Comparison of ENCODE assay signal across 28 cellular contexts in the genomic region with DNA sequence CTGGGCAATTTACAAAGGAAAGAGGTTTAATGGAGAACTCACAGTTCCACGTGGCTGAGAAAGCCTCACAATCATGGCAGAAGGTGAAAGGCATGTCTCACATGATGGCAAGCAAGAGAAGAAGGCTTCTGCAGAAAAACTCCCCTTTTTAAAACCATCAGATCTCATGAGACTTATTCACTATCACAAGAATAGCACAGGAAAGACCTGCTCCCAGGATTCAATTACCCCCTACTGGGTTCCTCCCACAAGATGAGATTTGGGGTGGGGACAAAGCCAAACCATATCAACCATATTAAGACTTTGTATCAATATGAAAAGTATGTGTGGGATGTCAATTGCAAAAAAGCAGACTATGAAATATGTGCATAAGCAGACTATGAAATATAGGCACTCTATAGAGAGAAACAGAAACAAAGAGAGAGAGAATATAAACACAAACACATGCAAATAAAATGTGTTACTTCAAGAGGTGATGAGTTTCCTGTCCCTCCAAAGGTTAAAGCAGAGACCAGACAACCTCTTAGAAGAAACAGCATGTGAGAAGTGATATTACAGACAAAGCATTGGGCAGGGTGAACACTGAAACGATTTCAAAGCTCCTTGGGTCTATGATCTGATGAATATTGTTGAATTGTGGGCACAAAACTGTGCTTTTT.
DNase-seq lines count a peak whose midpoint lies in the region; ATAC-seq, FAIRE-seq and TF ChIP-seq lines count a peak whose summit lies in the region.
"Had no signal": no experiment of that assay in that cellular context is flagged by ENCODE, and none has a peak within 500 bp of the region (broad histone marks: within the 10 kb centered on the region; RNA-seq: fewer than 3 reads in every experiment).

No MANE protein-coding gene starts in this region.

- intact Hi-C loops in ovary (cut with DNase I): no loop called here

- no peaks in the 10 kb centered on the region for H3F3A ChIP-seq in MM.1S (ENCODE audit: insufficient read depth, low read length)

- H3K9me3 ChIP-seq in astrocyte (ENCODE audit: insufficient read depth, low read depth, low read length) (no peaks in the 10 kb centered on the region), mesenchymal stem cell (ENCODE audit: control insufficient read depth, low read length) (no peaks in the 10 kb centered on the region), MM.1S (replicated peaks; ENCODE audit: insufficient read depth, low read length) (no peaks in the 10 kb centered on the region), ovary (no peaks in the 10 kb centered on the region)
- H3K9me3 ChIP-seq: ascending aorta, esophagus squamous epithelium, gastrocnemius medialis, prostate gland, right lobe of liver, spleen, thoracic aorta had no signal

- H3K79me2 ChIP-seq in astrocyte (ENCODE audit: insufficient read depth, low read length) (no peaks in the 10 kb centered on the region), MM.1S (ENCODE audit: low read length) (no peaks in the 10 kb centered on the region)

- H3K4me3 ChIP-seq in astrocyte (ENCODE audit: insufficient read depth, low read depth, low read length): no peak overlapping the region
- no peak overlapping the region for H3K4me3 ChIP-seq in mesenchymal stem cell (ENCODE audit: insufficient read depth in 1 of 2, low read depth in 1 of 2, low read length in 2 of 2)
- H3K4me3 ChIP-seq in MM.1S (ENCODE audit: low read length): no peak overlapping the region
- H3K4me3 ChIP-seq in ovary: no peak overlapping the region
- H3K4me3 ChIP-seq: ascending aorta, esophagus squamous epithelium, gastrocnemius medialis, prostate gland, right lobe of liver, SK-N-MC, spleen, thoracic aorta had no signal

- H2BK12ac ChIP-seq in mesenchymal stem cell (ENCODE audit: low read length in 2 of 2): peak overlapping the region in 1 of 2 experiments; percentile 71

- no peak overlapping the region for H2BK5ac ChIP-seq in mesenchymal stem cell (ENCODE audit: low read depth, low read length, poor library complexity, severe bottlenecking)

- no peak overlapping the region for H3K4me3 Mint-ChIP-seq in astrocyte (ENCODE audit: unreplicated experiment)
- H3K4me3 Mint-ChIP-seq: activated B cell treated with CpG ODN at 0.5 μM for 24 hours; activated CD8-positive, alpha-beta memory T cell treated with anti-CD3 and anti-CD28 coated beads, Interleukin-2, amount 10 ng/mL, durations not matched to agents 7 days and 5 days; activated naive CD8-positive, alpha-beta T cell treated with anti-CD3 and anti-CD28 coated beads, Interleukin-2, amount 10 ng/mL, durations not matched to agents 7 days and 5 days; activated T-cell treated with anti-CD3 and anti-CD28 coated beads, Interleukin-2, amount 50 U/mL, for 4 hours; naive thymus-derived CD4-positive, alpha-beta T cell; stimulated activated naive CD8-positive, alpha-beta T cell treated with anti-CD3 and anti-CD28 coated beads, Interleukin-15, Interleukin-2, amounts not matched to agents 100 ng/mL and 50 ng/mL, for 24 hours had no signal

- DNase-seq in astrocyte (ENCODE audit: low read depth): no peak
- peak; percentile 16 for DNase-seq in mesenchymal stem cell
- DNase-seq in EL: no peak
- DNase-seq in MM.1S: no peak
- no peak for DNase-seq in ovary
- DNase-seq: activated B cell treated with CpG ODN at 0.5 μM for 24 hours; activated CD8-positive, alpha-beta memory T cell treated with anti-CD3 and anti-CD28 coated beads, Interleukin-2, amount 10 ng/mL, durations not matched to agents 7 days and 5 days; activated gamma-delta T cell; activated naive CD8-positive, alpha-beta T cell treated with anti-CD3 and anti-CD28 coated beads, Interleukin-2, amount 10 ng/mL, durations not matched to agents 7 days and 5 days; activated T-cell treated with anti-CD3 and anti-CD28 coated beads, Interleukin-2, amount 50 U/mL, for 4 hours; central memory CD4-positive, alpha-beta T cell; esophagus squamous epithelium; gastrocnemius medialis; Kasumi-1; midbrain; naive thymus-derived CD4-positive, alpha-beta T cell; NCI-H82; right lobe of liver; spleen; stimulated activated CD4-positive, alpha-beta T cell treated with anti-CD3 and anti-CD28 coated beads, Interleukin-2, amount 100 ng/mL, for 24 hours had no signal

- H3K9ac ChIP-seq in astrocyte (ENCODE audit: low read length): no peak overlapping the region
- no peak overlapping the region for H3K9ac ChIP-seq in mesenchymal stem cell (ENCODE audit: low read length)
- H3K9ac ChIP-seq in MM.1S (ENCODE audit: low read length): no peak overlapping the region

- TF ChIP-seq EP300 in ovary (IDR thresholded peaks at IDR 0.05): no peak

- no peak for TF ChIP-seq POLR2A in ovary (IDR thresholded peaks at IDR 0.05)

- no peaks in the 10 kb centered on the region for H3K9me2 ChIP-seq in MM.1S (replicated peaks; ENCODE audit: insufficient read depth, low read length)

- H2BK120ac ChIP-seq in mesenchymal stem cell (ENCODE audit: low read depth, low read length): no peak overlapping the region

- no peak overlapping the region for H3K14ac ChIP-seq in mesenchymal stem cell (ENCODE audit: low read length in 2 of 2)

- H4K91ac ChIP-seq in mesenchymal stem cell (ENCODE audit: low read length): no peak overlapping the region

- H3K18ac ChIP-seq in mesenchymal stem cell (ENCODE audit: low read depth in 1 of 2, low read length in 2 of 2): no peak overlapping the region

- H3K27me3 ChIP-seq in astrocyte (ENCODE audit: insufficient read depth, low read length) (no peaks in the 10 kb centered on the region), mesenchymal stem cell (ENCODE audit: control insufficient read depth in 1 of 2, insufficient read depth in 1 of 2, low read length in 2 of 2) (no peaks in the 10 kb centered on the region), MM.1S (replicated peaks; ENCODE audit: insufficient read depth, low read length) (no peaks in the 10 kb centered on the region), ovary (no peaks in the 10 kb centered on the region)
- H3K27me3 ChIP-seq: ascending aorta, esophagus squamous epithelium, gastrocnemius medialis, right lobe of liver, spleen had no signal

- H3K27ac ChIP-seq in astrocyte (ENCODE audit: low read depth, low read length) (peak overlapping the region; percentile 96), mesenchymal stem cell (ENCODE audit: low read length, poor library complexity, severe bottlenecking) (peak overlapping the region; percentile 50), MM.1S (ENCODE audit: low read length) (no peak overlapping the region), ovary (no peak overlapping the region)
- H3K27ac ChIP-seq: ascending aorta, esophagus squamous epithelium, gastrocnemius medialis, prostate gland, right lobe of liver, RWPE1, SK-N-MC, spleen, thoracic aorta had no signal

- no peak for TF ChIP-seq CTCF in astrocyte (IDR thresholded peaks at IDR 0.05; ENCODE audit: insufficient read depth, low read depth, low read length)
- TF ChIP-seq CTCF in MM.1S (IDR thresholded peaks at IDR 0.05; ENCODE audit: low read length): no peak
- TF ChIP-seq CTCF in ovary (IDR thresholded peaks at IDR 0.05): no peak

- no peak overlapping the region for H3K27ac Mint-ChIP-seq in astrocyte (ENCODE audit: unreplicated experiment)
- H3K27ac Mint-ChIP-seq: activated B cell treated with CpG ODN at 0.5 μM for 24 hours; activated CD8-positive, alpha-beta memory T cell treated with anti-CD3 and anti-CD28 coated beads, Interleukin-2, amount 10 ng/mL, durations not matched to agents 7 days and 5 days; activated naive CD8-positive, alpha-beta T cell treated with anti-CD3 and anti-CD28 coated beads, Interleukin-2, amount 10 ng/mL, durations not matched to agents 7 days and 5 days; naive thymus-derived CD4-positive, alpha-beta T cell; stimulated activated naive CD8-positive, alpha-beta T cell treated with anti-CD3 and anti-CD28 coated beads, Interleukin-15, Interleukin-2, amounts not matched to agents 100 ng/mL and 50 ng/mL, for 24 hours had no signal

- H2AFZ ChIP-seq in astrocyte (ENCODE audit: low read depth, low read length) (no peak overlapping the region), mesenchymal stem cell (ENCODE audit: low read depth, low read length) (no peak overlapping the region), MM.1S (ENCODE audit: low read length) (no peak overlapping the region)

- H4K8ac ChIP-seq in mesenchymal stem cell (ENCODE audit: low read length): no peak overlapping the region

- H3K4me2 ChIP-seq in astrocyte (ENCODE audit: low read length) (no peak overlapping the region), mesenchymal stem cell (ENCODE audit: low read length, poor library complexity, severe bottlenecking) (no peak overlapping the region), MM.1S (ENCODE audit: low read depth, low read length) (no peak overlapping the region)

- H3K79me1 ChIP-seq in mesenchymal stem cell (replicated peaks; ENCODE audit: low read length, poor library complexity, severe bottlenecking): no peaks in the 10 kb centered on the region

- ATAC-seq in GM18520 (IDR thresholded peaks at IDR 0.05; ENCODE audit: unreplicated experiment) (peak; percentile 91), HG03280 (IDR thresholded peaks at IDR 0.05; ENCODE audit: unreplicated experiment) (peak; percentile 61)
- ATAC-seq: activated CD8-positive, alpha-beta memory T cell treated with anti-CD3 and anti-CD28 coated beads, Interleukin-2, amount 10 ng/mL, durations not matched to agents 7 days and 5 days; activated T-cell treated with anti-CD3 and anti-CD28 coated beads, Interleukin-2, amount 50 U/mL, for 4 hours; gastrocnemius medialis; naive thymus-derived CD4-positive, alpha-beta T cell; right lobe of liver had no signal

- H2BK15ac ChIP-seq in mesenchymal stem cell (ENCODE audit: low read depth, poor library complexity, severe bottlenecking): no peak overlapping the region

- H4K20me1 ChIP-seq in astrocyte (ENCODE audit: insufficient read depth, low read length): no peaks in the 10 kb centered on the region
- H4K20me1 ChIP-seq in MM.1S (ENCODE audit: insufficient read depth, low read length): no peaks in the 10 kb centered on the region

- H3K23ac ChIP-seq in mesenchymal stem cell (ENCODE audit: low read length in 2 of 2): no peak overlapping the region

- H3K4ac ChIP-seq in mesenchymal stem cell (ENCODE audit: low read depth in 1 of 2, low read length in 2 of 2): no peak overlapping the region

- H3K4me1 ChIP-seq in astrocyte (ENCODE audit: insufficient read depth, low read length) (peaks cover 72% of the 10 kb centered on the region), mesenchymal stem cell (ENCODE audit: control insufficient read depth, insufficient read depth, low read depth, low read length) (peaks cover 2% of the 10 kb centered on the region), MM.1S (ENCODE audit: low read length) (no peaks in the 10 kb centered on the region), ovary (ENCODE audit: insufficient read depth) (no peaks in the 10 kb centered on the region)
- H3K4me1 ChIP-seq: gastrocnemius medialis, prostate gland, spleen had no signal

- FAIRE-seq in astrocyte (lab: Jason Lieb, UNC): no peak

- H3K36me3 ChIP-seq in astrocyte (ENCODE audit: insufficient read depth, low read length): no peaks in the 10 kb centered on the region
- H3K36me3 ChIP-seq in mesenchymal stem cell (ENCODE audit: control insufficient read depth in 1 of 2, insufficient read depth in 2 of 2, low read depth in 1 of 2, low read length in 2 of 2): no peaks in the 10 kb centered on the region
- no peaks in the 10 kb centered on the region for H3K36me3 ChIP-seq in MM.1S (replicated peaks; ENCODE audit: insufficient read depth, low read length)
- no peaks in the 10 kb centered on the region for H3K36me3 ChIP-seq in ovary
- H3K36me3 ChIP-seq: ascending aorta, esophagus squamous epithelium, gastrocnemius medialis, prostate gland, right lobe of liver, spleen, thoracic aorta had no signal

- no peaks in the 10 kb centered on the region for H3K36me3 Mint-ChIP-seq in astrocyte (ENCODE audit: low read depth, unreplicated experiment)
- H3K36me3 Mint-ChIP-seq: activated CD8-positive, alpha-beta memory T cell treated with anti-CD3 and anti-CD28 coated beads, Interleukin-2, amount 10 ng/mL, durations not matched to agents 7 days and 5 days; activated naive CD8-positive, alpha-beta T cell treated with anti-CD3 and anti-CD28 coated beads, Interleukin-2, amount 10 ng/mL, durations not matched to agents 7 days and 5 days; naive thymus-derived CD4-positive, alpha-beta T cell had no signal

- H3K9me3 Mint-ChIP-seq in astrocyte (ENCODE audit: unreplicated experiment): no peaks in the 10 kb centered on the region
- H3K9me3 Mint-ChIP-seq: activated B cell treated with CpG ODN at 0.5 μM for 24 hours; activated naive CD8-positive, alpha-beta T cell treated with anti-CD3 and anti-CD28 coated beads, Interleukin-2, amount 10 ng/mL, durations not matched to agents 7 days and 5 days; activated T-cell treated with anti-CD3 and anti-CD28 coated beads, Interleukin-2, amount 50 U/mL, for 4 hours; naive thymus-derived CD4-positive, alpha-beta T cell; stimulated activated naive CD8-positive, alpha-beta T cell treated with anti-CD3 and anti-CD28 coated beads, Interleukin-15, Interleukin-2, amounts not matched to agents 100 ng/mL and 50 ng/mL, for 24 hours had no signal

- 58% methylated on average over 2 of the region's 2 CpGs for WGBS in mesenchymal stem cell
- 42 to 54% (median 48%) methylated on average over 2 of the region's 2 CpGs for WGBS in ovary, 3 donors

- peaks cover 49% of the 10 kb centered on the region for H3K4me1 Mint-ChIP-seq in astrocyte (ENCODE audit: low read depth, unreplicated experiment)
- H3K4me1 Mint-ChIP-seq: activated B cell treated with CpG ODN at 0.5 μM for 24 hours had no signal

- no peaks in the 10 kb centered on the region for H3K27me3 Mint-ChIP-seq in astrocyte (ENCODE audit: low read depth, unreplicated experiment)
- H3K27me3 Mint-ChIP-seq: activated B cell treated with CpG ODN at 0.5 μM for 24 hours had no signal

- peak overlapping the region; percentile 35 for H2AK5ac ChIP-seq in mesenchymal stem cell (ENCODE audit: low read length, severe bottlenecking)

Comparison
In these comparisons a context has a peak if more than half of its experiments do, and no peak if none do; other contexts are left out.
1. H3K27ac ChIP-seq: peak in astrocyte (single experiment) and mesenchymal stem cell (single experiment); none in MM.1S (single experiment) and ovary (0 of 2).